In the genomic region with DNA sequence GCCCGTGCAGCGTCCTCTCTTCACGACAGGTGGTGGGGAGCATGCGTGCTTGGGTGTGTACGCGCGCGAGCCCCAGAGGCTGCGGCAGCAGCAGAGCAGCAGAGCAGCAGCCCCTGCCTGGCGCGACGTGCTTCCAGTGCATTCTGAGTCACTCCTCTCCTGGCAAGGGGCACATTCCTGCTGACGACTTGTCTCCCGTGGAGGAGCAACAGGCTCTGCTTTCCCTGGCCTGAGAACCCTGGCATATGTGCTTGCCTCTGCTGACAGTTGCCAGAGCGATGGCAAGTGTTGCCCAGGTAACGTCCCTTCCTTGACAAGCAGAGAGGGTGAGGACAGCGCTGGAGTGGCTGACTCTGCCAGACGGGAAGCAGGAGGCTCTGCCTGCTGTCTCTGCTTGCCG, we compare ENCODE assay signal across 9 cellular contexts.
DNase-seq lines count a peak whose midpoint lies in the region; ATAC-seq and TF ChIP-seq lines count a peak whose summit lies in the region.
"Had no signal": no experiment of that assay in that cellular context is flagged by ENCODE, and none has a peak within 500 bp of the region (broad histone marks: within the 10 kb centered on the region; RNA-seq: fewer than 3 reads in every experiment).

No MANE protein-coding gene starts in this region.

- H3K9me3 ChIP-seq in right atrium auricular region, result no peaks in the 10 kb centered on the region
- H3K9me3 ChIP-seq: ascending aorta had no signal

- H3K4me3 ChIP-seq in right atrium auricular region, result peak overlapping the region in 1 of 2 donors; percentile 11
- H3K4me3 ChIP-seq: ascending aorta had no signal

- no peaks in the 10 kb centered on the region for H3K36me3 ChIP-seq in right atrium auricular region
- H3K36me3 ChIP-seq: ascending aorta had no signal

- no peaks in the 10 kb centered on the region for H3K9me3 Mint-ChIP-seq in stimulated activated effector memory CD8-positive, alpha-beta T cell treated with anti-CD3 and anti-CD28 coated beads, Interleukin-12 subunit alpha, Interleukin-12 subunit beta, amount 100 ng/mL, for 72 hours

- H3K4me1 ChIP-seq in right atrium auricular region, result peaks cover 0 to 12% of the 10 kb centered on the region in 2 donors
- H3K4me1 ChIP-seq: ascending aorta had no signal

- peaks cover 19% of the 10 kb centered on the region for H3K36me3 Mint-ChIP-seq in stimulated activated effector memory CD8-positive, alpha-beta T cell treated with anti-CD3 and anti-CD28 coated beads, Interleukin-12 subunit alpha, Interleukin-12 subunit beta, amount 100 ng/mL, for 72 hours

- H3K27ac Mint-ChIP-seq in stimulated activated effector memory CD8-positive, alpha-beta T cell treated with anti-CD3 and anti-CD28 coated beads, Interleukin-12 subunit alpha, Interleukin-12 subunit beta, amount 100 ng/mL, for 72 hours, result no peak overlapping the region

- POLR2A ChIA-PET in HEK293T (lab: Yijun Ruan, JAX), result no interaction called here

- TF ChIP-seq CTCF in VCaP (conservative IDR thresholded peaks at IDR 0.05), result no peak
- TF ChIP-seq CTCF in right atrium auricular region (IDR thresholded peaks at IDR 0.05), result no peak

- CTCF ChIA-PET in HEK293T (lab: Yijun Ruan, JAX), result no interaction called here

- H3K27me3 ChIP-seq in right atrium auricular region, result no peaks in the 10 kb centered on the region
- H3K27me3 ChIP-seq: ascending aorta had no signal

- H3K4me1 Mint-ChIP-seq in stimulated activated effector memory CD8-positive, alpha-beta T cell treated with anti-CD3 and anti-CD28 coated beads, Interleukin-12 subunit alpha, Interleukin-12 subunit beta, amount 100 ng/mL, for 72 hours, result peaks cover 56% of the 10 kb centered on the region

- H3K27ac ChIP-seq in VCaP, result peak overlapping the region; percentile 30; the same call in 1 of the 2 replicates
- no peak overlapping the region for H3K27ac ChIP-seq in right atrium auricular region
- H3K27ac ChIP-seq in substantia nigra (ENCODE audit: low read depth, low read length, poor library complexity, severe bottlenecking), result no peak overlapping the region
- H3K27ac ChIP-seq: ascending aorta had no signal

- DNase-seq in LHCN-M2 (ENCODE audit: low read depth), result peak; percentile 83
- DNase-seq in right atrium auricular region (ENCODE audit: low spot score), result peak; percentile 70
- peak in 35 of 49 donors; percentile 11 to 81 (median 49) for DNase-seq in substantia nigra (lab: John Stamatoyannopoulos, UW)
- DNase-seq in inferior parietal cortex (ENCODE audit: extremely low spot score), result no peak
- no peak for DNase-seq in stimulated activated effector memory CD8-positive, alpha-beta T cell treated with anti-CD3 and anti-CD28 coated beads, Interleukin-12 subunit alpha, Interleukin-12 subunit beta, amount 100 ng/mL, for 72 hours (ENCODE audit: low spot score in 2 of 2)
- no peak for DNase-seq in HEK293T (ENCODE audit: extremely low spot score)

- no peak for ATAC-seq in HG02763 (IDR thresholded peaks at IDR 0.05; ENCODE audit: unreplicated experiment)
- ATAC-seq in stimulated activated effector memory CD8-positive, alpha-beta T cell treated with anti-CD3 and anti-CD28 coated beads, Interleukin-12 subunit alpha, Interleukin-12 subunit beta, amount 100 ng/mL, for 72 hours, result no peak

- no peak overlapping the region for H3K4me3 Mint-ChIP-seq in stimulated activated effector memory CD8-positive, alpha-beta T cell treated with anti-CD3 and anti-CD28 coated beads, Interleukin-12 subunit alpha, Interleukin-12 subunit beta, amount 100 ng/mL, for 72 hours

TF ChIP-seq in HEK293T, 16 proteins besides CTCF, POLR2A, EP300 and RAD21:
- TF ChIP-seq CTBP1 (IDR thresholded peaks at IDR 0.05; ENCODE audit: borderline replicate concordance) (no peak), BHLHE40 (IDR thresholded peaks at IDR 0.05; ENCODE audit: borderline replicate concordance) (no peak), ZNF384 (IDR thresholded peaks at IDR 0.05) (no peak), HDGF (IDR thresholded peaks at IDR 0.05; ENCODE audit: borderline replicate concordance) (no peak), ARNT (IDR thresholded peaks at IDR 0.05) (no peak), LEF1 (IDR thresholded peaks at IDR 0.05; ENCODE audit: borderline replicate concordance) (no peak), L3MBTL2 (conservative IDR thresholded peaks at IDR 0.05) (no peak), TARDBP (IDR thresholded peaks at IDR 0.05) (no peak), FOXM1 (IDR thresholded peaks at IDR 0.05; ENCODE audit: borderline replicate concordance) (no peak), FOXK2 (IDR thresholded peaks at IDR 0.05) (no peak), FOXA1 (IDR thresholded peaks at IDR 0.05) (no peak), SP1 (IDR thresholded peaks at IDR 0.05) (no peak), ELF4 (IDR thresholded peaks at IDR 0.05) (no peak), NFRKB (IDR thresholded peaks at IDR 0.05) (no peak)
- TF ChIP-seq, protein P1, sequence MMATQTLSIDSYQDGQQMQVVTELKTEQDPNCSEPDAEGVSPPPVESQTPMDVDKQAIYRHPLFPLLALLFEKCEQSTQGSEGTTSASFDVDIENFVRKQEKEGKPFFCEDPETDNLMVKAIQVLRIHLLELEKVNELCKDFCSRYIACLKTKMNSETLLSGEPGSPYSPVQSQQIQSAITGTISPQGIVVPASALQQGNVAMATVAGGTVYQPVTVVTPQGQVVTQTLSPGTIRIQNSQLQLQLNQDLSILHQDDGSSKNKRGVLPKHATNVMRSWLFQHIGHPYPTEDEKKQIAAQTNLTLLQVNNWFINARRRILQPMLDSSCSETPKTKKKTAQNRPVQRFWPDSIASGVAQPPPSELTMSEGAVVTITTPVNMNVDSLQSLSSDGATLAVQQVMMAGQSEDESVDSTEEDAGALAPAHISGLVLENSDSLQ (IDR thresholded peaks at IDR 0.05), result no peak

Comparison
In these comparisons a context has a peak if more than half of its experiments do, and no peak if none do; other contexts are left out.
1. DNase-seq: peak in LHCN-M2 (single experiment), right atrium auricular region (single experiment) and substantia nigra (35 of 49); none in inferior parietal cortex (single experiment), stimulated activated effector memory CD8-positive, alpha-beta T cell treated with anti-CD3 and anti-CD28 coated beads, Interleukin-12 subunit alpha, Interleukin-12 subunit beta, amount 100 ng/mL, for 72 hours (0 of 2) and HEK293T (single experiment).